ENCODE assay signal across 8 cellular contexts in genomic region chr6:33277663-33278391, GRCh38. TPM values are rescaled to one million over a fixed set of nuclear protein-coding genes. Genes with fewer than 3 reads are reported as not detected.
DNase-seq lines count a peak whose midpoint lies in the region; ATAC-seq and TF ChIP-seq lines count a peak whose summit lies in the region.

No MANE protein-coding gene starts in this region.

- intact Hi-C loops in heart left ventricle (cut with DNase I), result loop anchor here in 2 of 10 donors (1.0 to 5.0 kb wide), 2 partner anchors 21 to 34 kb away; partner anchors contain the start of gene TAPBP (in 1 of the 2)

- no peaks in the 10 kb centered on the region for H3K9me3 ChIP-seq in heart left ventricle

- no peak for TF ChIP-seq CTCF in GM06990 (IDR thresholded peaks at IDR 0.05; ENCODE audit: insufficient read depth, low read length, poor library complexity, severe bottlenecking)
- no peak for TF ChIP-seq CTCF in heart left ventricle (IDR thresholded peaks at IDR 0.05)

- TF ChIP-seq POLR2A in heart left ventricle (IDR thresholded peaks at IDR 0.05), result no peak

- peak in 2 of 4 donors; percentile 5 to 18 for ATAC-seq in heart left ventricle
- ATAC-seq in GM19463 (IDR thresholded peaks at IDR 0.05; ENCODE audit: unreplicated experiment), result no peak

- WGBS in heart left ventricle, 4 donors, result 35 to 41% (median 37%) methylated on average over 25 to 39 of the region's 39 CpGs

- H3K36me3 ChIP-seq in GM06990 (ENCODE audit: control insufficient read depth, insufficient read depth, low read length) (peaks cover 27% of the 10 kb centered on the region), heart left ventricle (peaks cover 0 to 85% (median 57%) of the 10 kb centered on the region in 9 donors)

- H3K4me3 ChIP-seq in GM06990 (replicated peaks; ENCODE audit: low read depth, low read length) (peak overlapping the region; percentile 66), heart left ventricle (peak overlapping the region; percentile 47 to 87 (median 72)), skeletal muscle cell (ENCODE audit: low read depth, low read length) (peak overlapping the region; percentile 43)

- peak overlapping the region; percentile 73 to 98 (median 92) for H3K27ac ChIP-seq in heart left ventricle

- peaks cover 8 to 69% (median 43%) of the 10 kb centered on the region in 12 donors for H3K4me1 ChIP-seq in heart left ventricle

- DNase-seq in GM06990 (ENCODE audit: extremely low read depth, insufficient read length) (peak; percentile 77), HK-2 (ENCODE audit: unreplicated experiment) (peak; percentile 46), activated gamma-delta T cell treated with Interleukin-2 at 50 U/mL for 16 hours (peak; percentile 24), heart left ventricle (no peak), skeletal muscle cell (ENCODE audit: low read depth) (no peak), SHP77 treated with DMSO at 0.1 percent for 48 hours (lab: John Stamatoyannopoulos, UW) (no peak), kidney tubule cell (ENCODE audit: low spot score) (no peak)

- H3K27me3 ChIP-seq in GM06990 (replicated peaks; ENCODE audit: control insufficient read depth, insufficient read depth, low read length), result no peaks in the 10 kb centered on the region
- no peaks in the 10 kb centered on the region for H3K27me3 ChIP-seq in heart left ventricle

RNA-seq across cellular contexts. Expression of gene B3GALT4, which starts 0.9 kb away (rescaled TPM):
- total RNA-seq in heart left ventricle, result 10 to 100 TPM in 2 of 9 donors, 1 to 10 TPM in 7; 7.3 to 13.8 (median 9.1) TPM
- polyA plus RNA-seq in heart left ventricle, result 1 to 10 TPM; 7.4 to 8.7 TPM

RNA-seq across cellular contexts. Expression of gene RPS18, which starts 6.0 kb away (rescaled TPM):
- total RNA-seq in heart left ventricle, result 1,000 to 10,000 TPM in 4 of 9 donors, 100 to 1,000 TPM in 5; 685 to 1,292 (median 971) TPM
- 1,000 to 10,000 TPM; 2,229 to 3,458 TPM for polyA plus RNA-seq in heart left ventricle

RNA-seq across cellular contexts. Expression of gene VPS52, which starts 6.2 kb away (rescaled TPM):
- 10 to 100 TPM; 26.4 to 47.0 (median 34.2) TPM for total RNA-seq in heart left ventricle
- 10 to 100 TPM; 25.1 to 33.0 TPM for polyA plus RNA-seq in heart left ventricle

RNA-seq across cellular contexts. Expression of gene WDR46, which starts 11.2 kb away (rescaled TPM):
- 10 to 100 TPM; 12.2 to 39.5 (median 21.4) TPM for total RNA-seq in heart left ventricle
- polyA plus RNA-seq in heart left ventricle, result 10 to 100 TPM; 20.8 to 41.0 TPM

RNA-seq across cellular contexts. Expression of gene PFDN6, which starts 11.6 kb away (rescaled TPM):
- 10 to 100 TPM; 29.2 to 62.2 (median 43.2) TPM for total RNA-seq in heart left ventricle
- 100 to 1,000 TPM; 243 to 287 TPM for polyA plus RNA-seq in heart left ventricle

Comparison
In these comparisons a context has a peak if more than half of its experiments do, and no peak if none do; other contexts are left out.
1. DNase-seq: peak in GM06990 (single experiment), HK-2 (single experiment) and activated gamma-delta T cell treated with Interleukin-2 at 50 U/mL for 16 hours (single experiment); none in heart left ventricle (0 of 5), skeletal muscle cell (single experiment), SHP77 treated with DMSO at 0.1 percent for 48 hours (single experiment) and kidney tubule cell (single experiment).
2. Peak in every context shown above with its lines, with median percentiles within 50 percentile points of each other: H3K4me3 ChIP-seq.